ENCODE assay signal across 15 cellular contexts in genomic region chr22:17873116-17873515, GRCh38.
A peak's percentile ranks its signal among the peaks of the same experiment; 100 is the strongest.
DNase-seq lines count a peak whose midpoint lies in the region; ATAC-seq and TF ChIP-seq lines count a peak whose summit lies in the region.
"Had no signal": no experiment of that assay in that cellular context is flagged by ENCODE, and none has a peak within 500 bp of the region (broad histone marks: within the 10 kb centered on the region; RNA-seq: fewer than 3 reads in every experiment).

No MANE protein-coding gene starts in this region.

- H4K8ac ChIP-seq in neuronal stem cell (ENCODE audit: low read depth, low read length), result no peak overlapping the region

- H3K79me1 ChIP-seq in neuronal stem cell (ENCODE audit: low read depth, low read length), result no peaks in the 10 kb centered on the region

- no peaks in the 10 kb centered on the region for H3K27me3 ChIP-seq in left ventricle myocardium inferior (ENCODE audit: low read depth)
- H3K27me3 ChIP-seq in right atrium auricular region, result no peaks in the 10 kb centered on the region
- no peaks in the 10 kb centered on the region for H3K27me3 ChIP-seq in neuronal stem cell (ENCODE audit: control insufficient read depth in 3 of 3, insufficient read depth in 3 of 3, low read depth in 1 of 3, low read length in 3 of 3)

- DNase-seq in left ventricle myocardium inferior (no peak), right atrium auricular region (ENCODE audit: low spot score) (no peak), neuronal stem cell (ENCODE audit: low spot score) (no peak), substantia nigra (lab: John Stamatoyannopoulos, UW) (no peak), AG20443 (ENCODE audit: low spot score) (no peak)
- DNase-seq: ACHN; C1 segment of cervical spinal cord; Calu3; CD4-positive, alpha-beta T cell; DMS79; HCEC 1CT; HFFc6 had no signal

- WGBS in neuronal stem cell (ENCODE audit: extremely low coverage in 2 of 2, insufficient read length in 2 of 2, insufficient replicate concordance in 1 of 2), 2 donors, result no CpG with 5 or more reads among the region's 14 CpGs

- H3K4ac ChIP-seq in neuronal stem cell (ENCODE audit: low read length), result no peak overlapping the region

- H3K9ac ChIP-seq in neuronal stem cell (ENCODE audit: low read depth, low read length, poor library complexity), result peak overlapping the region; percentile 46

- ATAC-seq in HG03039 (IDR thresholded peaks at IDR 0.05; ENCODE audit: unreplicated experiment) (no peak), HG03108 (IDR thresholded peaks at IDR 0.05; ENCODE audit: unreplicated experiment) (no peak)
- ATAC-seq: GM12878 had no signal

- H2BK12ac ChIP-seq in neuronal stem cell (ENCODE audit: low read length), result no peak overlapping the region

- H3K9me3 ChIP-seq in left ventricle myocardium inferior (replicated peaks) (no peaks in the 10 kb centered on the region), right atrium auricular region (no peaks in the 10 kb centered on the region), neuronal stem cell (replicated peaks in 1 of 2; ENCODE audit: control insufficient read depth in 2 of 2, insufficient read depth in 1 of 2, low read depth in 1 of 2, low read length in 2 of 2) (no peaks in the 10 kb centered on the region)

- no peak overlapping the region for H2AFZ ChIP-seq in neuronal stem cell (ENCODE audit: low read length)

- intact Hi-C loops in left ventricle myocardium inferior (cut with micrococcal nuclease), result no loop called here

- H3K4me2 ChIP-seq in neuronal stem cell (ENCODE audit: insufficient read depth, low read length, poor library complexity, severe bottlenecking), result no peak overlapping the region

- H3K4me1 ChIP-seq in left ventricle myocardium inferior (peaks cover 50% of the 10 kb centered on the region), right atrium auricular region (no peaks in the 10 kb centered on the region), neuronal stem cell (ENCODE audit: control insufficient read depth in 2 of 2, insufficient read depth in 1 of 2, low read depth in 1 of 2, low read length in 2 of 2) (no peaks in the 10 kb centered on the region)

- H3K4me3 ChIP-seq in left ventricle myocardium inferior, result no peak overlapping the region
- H3K4me3 ChIP-seq in right atrium auricular region, result no peak overlapping the region
- H3K4me3 ChIP-seq in neuronal stem cell (ENCODE audit: low read length in 2 of 2), result no peak overlapping the region
- H3K4me3 ChIP-seq: GM12878 had no signal

- H3K23ac ChIP-seq in neuronal stem cell (ENCODE audit: low read depth, low read length, poor library complexity), result peak overlapping the region; percentile 21

- H3K14ac ChIP-seq in neuronal stem cell (ENCODE audit: low read length), result no peak overlapping the region

- peak overlapping the region; percentile 23 for H2BK120ac ChIP-seq in neuronal stem cell (ENCODE audit: low read depth, low read length)

- peak overlapping the region; percentile 10 for H2BK5ac ChIP-seq in neuronal stem cell (ENCODE audit: low read length)

- TF ChIP-seq CTCF in left ventricle myocardium inferior (IDR thresholded peaks at IDR 0.05; ENCODE audit: borderline replicate concordance), result no peak
- TF ChIP-seq CTCF in right atrium auricular region (IDR thresholded peaks at IDR 0.05), result no peak

- H3K27ac ChIP-seq in left ventricle myocardium inferior (replicated peaks) (peak overlapping the region; percentile 63), right atrium auricular region (peak overlapping the region in 1 of 2 donors; percentile 56), neuronal stem cell (replicated peaks; ENCODE audit: low read length) (no peak overlapping the region), substantia nigra (ENCODE audit: low read depth, low read length, poor library complexity, severe bottlenecking) (peak overlapping the region; percentile 15)

- no peak overlapping the region for H2BK15ac ChIP-seq in neuronal stem cell (ENCODE audit: low read length)

- no peak overlapping the region for H3K18ac ChIP-seq in neuronal stem cell (ENCODE audit: low read length)

- H4K91ac ChIP-seq in neuronal stem cell (ENCODE audit: low read depth, low read length, poor library complexity), result no peak overlapping the region

- H2AK5ac ChIP-seq in neuronal stem cell (ENCODE audit: low read depth, low read length), result no peak overlapping the region

- peaks cover 67% of the 10 kb centered on the region for H3K36me3 ChIP-seq in left ventricle myocardium inferior
- peaks cover 64% of the 10 kb centered on the region for H3K36me3 ChIP-seq in right atrium auricular region
- H3K36me3 ChIP-seq in neuronal stem cell (replicated peaks in 1 of 2; ENCODE audit: control insufficient read depth in 2 of 2, insufficient read depth in 2 of 2, low read length in 2 of 2), result peaks cover 25 to 65% of the 10 kb centered on the region in 2 donors
